In the genomic region with DNA sequence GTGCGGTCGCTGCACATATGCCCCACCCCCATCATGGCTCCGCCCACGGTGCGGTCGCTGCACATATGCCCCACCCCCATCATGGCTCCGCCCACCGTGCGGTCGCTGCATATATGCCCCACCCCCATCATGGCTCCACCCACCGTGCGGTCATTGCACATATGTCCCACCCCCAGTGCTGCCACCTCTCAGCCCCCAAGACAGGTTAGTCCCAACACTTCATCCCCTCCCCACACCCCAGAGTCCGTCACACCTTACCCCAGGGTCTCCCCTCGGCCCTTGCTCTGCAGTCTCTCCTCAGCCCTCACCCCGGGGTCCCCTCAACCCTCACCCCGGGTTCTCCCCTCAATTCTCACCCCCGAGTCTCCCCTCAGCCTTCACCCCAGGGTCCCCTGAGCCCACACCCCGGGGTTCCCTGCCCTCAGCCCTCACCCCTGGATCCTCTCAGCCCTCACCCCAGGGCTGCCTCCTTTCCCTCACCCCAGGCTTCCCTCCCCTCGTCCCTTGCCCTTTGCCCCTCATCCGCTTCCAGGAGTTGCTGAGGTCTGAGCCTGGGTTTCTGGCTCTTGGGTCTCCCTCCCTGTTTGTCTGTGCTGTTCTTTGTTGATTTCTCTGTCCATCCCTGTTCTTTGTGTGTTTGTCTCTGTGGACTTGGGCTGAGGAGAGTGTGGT, we compare ENCODE assay signal across 18 cellular contexts. TPM values are rescaled to one million over a fixed set of nuclear protein-coding genes. Genes with fewer than 3 reads are reported as not detected.
A peak's percentile ranks its signal among the peaks of the same experiment; 100 is the strongest.
DNase-seq lines count a peak whose midpoint lies in the region; ATAC-seq, FAIRE-seq and TF ChIP-seq lines count a peak whose summit lies in the region.
"Had no signal": no experiment of that assay in that cellular context is flagged by ENCODE, and none has a peak within 500 bp of the region (broad histone marks: within the 10 kb centered on the region; RNA-seq: fewer than 3 reads in every experiment).

No MANE protein-coding gene starts in this region.

- H4K20me1 ChIP-seq in GM23338 (replicated peaks; ENCODE audit: insufficient read depth), result no peaks in the 10 kb centered on the region; the same call in 1 of the 2 replicates

- no peak overlapping the region for H3K27ac Mint-ChIP-seq in GM23338
- peak overlapping the region; percentile 49 for H3K27ac Mint-ChIP-seq in activated T-helper 1 cell treated with anti-CD3 and anti-CD28 coated beads, Interleukin-12 subunit alpha, Interleukin-12 subunit beta, Interleukin-2, Interleukin-4 antibody, amounts not matched to agents 30 ng/mL and 10 ng/mL and 1 ng/mL, durations not matched to agents 14 hours and 24 hours and 36 hours
- H3K27ac Mint-ChIP-seq: CD4-positive, alpha-beta T cell had no signal

- no peaks in the 10 kb centered on the region for H3K79me2 ChIP-seq in GM23338 (replicated peaks; ENCODE audit: insufficient read depth)

- H3K36me3 Mint-ChIP-seq in GM23338 (ENCODE audit: low read depth), result peaks cover 4% of the 10 kb centered on the region; the same call in 2 of the 3 replicates
- H3K36me3 Mint-ChIP-seq in activated T-helper 1 cell treated with anti-CD3 and anti-CD28 coated beads, Interleukin-12 subunit alpha, Interleukin-12 subunit beta, Interleukin-2, Interleukin-4 antibody, amounts not matched to agents 30 ng/mL and 10 ng/mL and 1 ng/mL, durations not matched to agents 14 hours and 24 hours and 36 hours (ENCODE audit: low read depth), result no peaks in the 10 kb centered on the region

- H3K27ac ChIP-seq in GM23338 (ENCODE audit: low read depth), result peak overlapping the region; percentile 39; the same call in 1 of the 2 replicates
- no peak overlapping the region for H3K27ac ChIP-seq in small intestine (ENCODE audit: low read depth in 1 of 2, low read length in 1 of 2)
- H3K27ac ChIP-seq: HL-60, RWPE1 had no signal

- no peaks in the 10 kb centered on the region for H3K4me1 ChIP-seq in GM23338 (ENCODE audit: insufficient read depth)
- H3K4me1 ChIP-seq in small intestine (ENCODE audit: control insufficient read depth in 2 of 2, insufficient read depth in 1 of 2, low read depth in 1 of 2, low read length in 1 of 2), result peaks cover 0 to 2% of the 10 kb centered on the region in 2 donors
- H3K4me1 ChIP-seq: HAP-1 had no signal

- intact Hi-C loops in activated T-helper 1 cell treated with anti-CD3 and anti-CD28 coated beads, Interleukin-12 subunit alpha, Interleukin-12 subunit beta, Interleukin-2, Interleukin-4 antibody, amounts not matched to agents 30 ng/mL and 10 ng/mL and 1 ng/mL, durations not matched to agents 14 hours and 24 hours and 36 hours (cut with micrococcal nuclease), result no loop called here

- WGBS in small intestine, 3 donors, result 68 to 79% (median 75%) methylated on average over 10 to 16 of the region's 20 CpGs

- H3K9me3 Mint-ChIP-seq in GM23338, result 0 out of 3 replicates have a peak, but pooled peaks cover 3% of the 10 kb centered on the region
- H3K9me3 Mint-ChIP-seq in activated T-helper 1 cell treated with anti-CD3 and anti-CD28 coated beads, Interleukin-12 subunit alpha, Interleukin-12 subunit beta, Interleukin-2, Interleukin-4 antibody, amounts not matched to agents 30 ng/mL and 10 ng/mL and 1 ng/mL, durations not matched to agents 14 hours and 24 hours and 36 hours, result no peaks in the 10 kb centered on the region

- H2AFZ ChIP-seq in GM23338, result no peak overlapping the region

- H3K9me3 ChIP-seq in small intestine (ENCODE audit: control insufficient read depth, low read depth), result no peaks in the 10 kb centered on the region
- H3K9me3 ChIP-seq: HAP-1 had no signal

- no peaks in the 10 kb centered on the region for H3K27me3 ChIP-seq in GM23338 (ENCODE audit: insufficient read depth)
- H3K27me3 ChIP-seq in small intestine (ENCODE audit: control insufficient read depth in 2 of 2, insufficient read depth in 2 of 2, low read length in 2 of 2), result no peaks in the 10 kb centered on the region

- CTCF ChIA-PET in HEK293T (lab: Yijun Ruan, JAX), result no interaction called here

- H3K9me2 ChIP-seq in GM23338 (ENCODE audit: insufficient read depth), result no peaks in the 10 kb centered on the region

- ATAC-seq in GM23338, result no peak; the same call in 2 of the 3 replicates
- peak; percentile 57 for ATAC-seq in left lobe of liver
- no peak for ATAC-seq in GM21737 (IDR thresholded peaks at IDR 0.05; ENCODE audit: unreplicated experiment)
- ATAC-seq: PC-3 had no signal

- POLR2A ChIA-PET in HEK293T (lab: Yijun Ruan, JAX), result no interaction called here

- H3K4me3 Mint-ChIP-seq in GM23338, result no peak overlapping the region
- H3K4me3 Mint-ChIP-seq in activated T-helper 1 cell treated with anti-CD3 and anti-CD28 coated beads, Interleukin-12 subunit alpha, Interleukin-12 subunit beta, Interleukin-2, Interleukin-4 antibody, amounts not matched to agents 30 ng/mL and 10 ng/mL and 1 ng/mL, durations not matched to agents 14 hours and 24 hours and 36 hours, result no peak overlapping the region
- H3K4me3 Mint-ChIP-seq: CD4-positive, alpha-beta T cell had no signal

- no peak overlapping the region for H3K4me2 ChIP-seq in GM23338

- H3K36me3 ChIP-seq in GM23338 (ENCODE audit: insufficient read depth) (no peaks in the 10 kb centered on the region), small intestine (ENCODE audit: control insufficient read depth in 2 of 2, insufficient read depth in 2 of 2, low read length in 2 of 2) (no peaks in the 10 kb centered on the region)
- H3K36me3 ChIP-seq: HAP-1 had no signal

- no peaks in the 10 kb centered on the region for H3K4me1 Mint-ChIP-seq in GM23338
- no peaks in the 10 kb centered on the region for H3K4me1 Mint-ChIP-seq in activated T-helper 1 cell treated with anti-CD3 and anti-CD28 coated beads, Interleukin-12 subunit alpha, Interleukin-12 subunit beta, Interleukin-2, Interleukin-4 antibody, amounts not matched to agents 30 ng/mL and 10 ng/mL and 1 ng/mL, durations not matched to agents 14 hours and 24 hours and 36 hours (ENCODE audit: low read depth)

- no peak for TF ChIP-seq CTCF in GM23338 (conservative IDR thresholded peaks at IDR 0.05; ENCODE audit: low read depth in 2 of 2)

- DNase-seq in GM23338 (ENCODE audit: low spot score), result no peak
- DNase-seq in HEK293T (ENCODE audit: extremely low spot score), result peak; percentile 51
- no peak for DNase-seq in activated T-helper 1 cell treated with anti-CD3 and anti-CD28 coated beads, Interleukin-12 subunit alpha, Interleukin-12 subunit beta, Interleukin-2, Interleukin-4 antibody, amounts not matched to agents 30 ng/mL and 10 ng/mL and 1 ng/mL, durations not matched to agents 14 hours and 24 hours and 36 hours (ENCODE audit: low spot score)
- no peak for DNase-seq in left lobe of liver (ENCODE audit: low spot score)
- DNase-seq in cortex of kidney (lab: John Stamatoyannopoulos, UW), result no peak
- no peak for DNase-seq in small intestine
- DNase-seq: ACHN; CD4-positive, alpha-beta T cell; NCI-H1417; NCI-H1930; NCI-H510A; NCI-H774; PC-3 had no signal

- no peaks in the 10 kb centered on the region for H3F3A ChIP-seq in GM23338 (replicated peaks; ENCODE audit: low read depth)

- H3K27me3 Mint-ChIP-seq in GM23338 (ENCODE audit: insufficient read depth, low read depth, poor library complexity), result peaks cover 7% of the 10 kb centered on the region
- no peaks in the 10 kb centered on the region for H3K27me3 Mint-ChIP-seq in activated T-helper 1 cell treated with anti-CD3 and anti-CD28 coated beads, Interleukin-12 subunit alpha, Interleukin-12 subunit beta, Interleukin-2, Interleukin-4 antibody, amounts not matched to agents 30 ng/mL and 10 ng/mL and 1 ng/mL, durations not matched to agents 14 hours and 24 hours and 36 hours (ENCODE audit: insufficient read depth)
- H3K27me3 Mint-ChIP-seq: CD4-positive, alpha-beta T cell had no signal

- H3K4me3 ChIP-seq in GM23338, result no peak overlapping the region
- H3K4me3 ChIP-seq in small intestine (ENCODE audit: low read depth in 1 of 2, low read length in 2 of 2), result no peak overlapping the region
- H3K4me3 ChIP-seq: HAP-1 had no signal

- FAIRE-seq in small intestine (lab: Jason Lieb, UNC), result no peak
- FAIRE-seq: GM19239 had no signal

RNA-seq across cellular contexts. Expression of a gene that starts 25.6 kb away (rescaled TPM):
- not detected in 2 replicates for total RNA-seq in GM23338 (2014; rRNA removed; shearing (Covaris generic))
- 0.56 and 0.81 TPM in 2 replicates for polyA plus RNA-seq in GM23338 (2016; fragmentation: Nextera tagmentation; extraction: Ambion mirVana)
- not detected in 2 replicates for total RNA-seq in activated T-helper 1 cell treated with anti-CD3 and anti-CD28 coated beads, Interleukin-12 subunit alpha, Interleukin-12 subunit beta, Interleukin-2, Interleukin-4 antibody, amounts not matched to agents 30 ng/mL and 10 ng/mL and 1 ng/mL, durations not matched to agents 14 hours and 24 hours and 36 hours
- total RNA-seq in left lobe of liver, result 0.15 TPM
- 10 to 100 TPM in 1 of 3 donors, 1 to 10 TPM in 2; 3.3 to 18.8 (median 9.2) TPM for polyA plus RNA-seq in small intestine
- total RNA-seq: CD4-positive, alpha-beta T cell; PC-3 had no signal

RNA-seq across cellular contexts. Expression of a gene that starts 30.5 kb away (rescaled TPM):
- total RNA-seq in GM23338 (2014; rRNA removed; shearing (Covaris generic)), result not detected in 2 replicates
- polyA plus RNA-seq in GM23338 (2016; fragmentation: Nextera tagmentation; extraction: Ambion mirVana) (0.23 TPM in 1 of 2 replicates, not detected in the other), small intestine (10 to 100 TPM in 2 of 3 donors, 1 to 10 TPM in 1; 1.3 to 58.7 (median 39.7) TPM)
- not detected in 2 replicates for total RNA-seq in activated T-helper 1 cell treated with anti-CD3 and anti-CD28 coated beads, Interleukin-12 subunit alpha, Interleukin-12 subunit beta, Interleukin-2, Interleukin-4 antibody, amounts not matched to agents 30 ng/mL and 10 ng/mL and 1 ng/mL, durations not matched to agents 14 hours and 24 hours and 36 hours
- total RNA-seq in left lobe of liver, result 1.6 TPM
- total RNA-seq: CD4-positive, alpha-beta T cell; PC-3 had no signal

RNA-seq across cellular contexts. Expression of a gene that starts 41.0 kb away (rescaled TPM):
- not detected in 2 replicates for total RNA-seq in GM23338 (2014; rRNA removed; shearing (Covaris generic))
- not detected in 2 replicates for polyA plus RNA-seq in GM23338 (2016; fragmentation: Nextera tagmentation; extraction: Ambion mirVana)
- total RNA-seq in activated T-helper 1 cell treated with anti-CD3 and anti-CD28 coated beads, Interleukin-12 subunit alpha, Interleukin-12 subunit beta, Interleukin-2, Interleukin-4 antibody, amounts not matched to agents 30 ng/mL and 10 ng/mL and 1 ng/mL, durations not matched to agents 14 hours and 24 hours and 36 hours, result not detected in 2 replicates
- total RNA-seq in left lobe of liver, result 1.6 TPM
- 10 to 100 TPM in 2 of 3 donors, 1 to 10 TPM in 1; 1.8 to 50.5 (median 28.9) TPM for polyA plus RNA-seq in small intestine
- total RNA-seq: PC-3 had no signal

RNA-seq across cellular contexts. Expression of a gene that starts 46.6 kb away (rescaled TPM):
- 34.5 and 43.3 TPM in 2 replicates for total RNA-seq in GM23338 (2014; rRNA removed; shearing (Covaris generic))
- polyA plus RNA-seq in GM23338 (2016; fragmentation: Nextera tagmentation; extraction: Ambion mirVana) (3.5 and 3.8 TPM in 2 replicates), small intestine (1 to 10 TPM in 2 of 3 donors, under 1 TPM in 1; 0.22 to 7.0 (median 1.1) TPM)
- total RNA-seq in activated T-helper 1 cell treated with anti-CD3 and anti-CD28 coated beads, Interleukin-12 subunit alpha, Interleukin-12 subunit beta, Interleukin-2, Interleukin-4 antibody, amounts not matched to agents 30 ng/mL and 10 ng/mL and 1 ng/mL, durations not matched to agents 14 hours and 24 hours and 36 hours, result 0.12 and 0.18 TPM in 2 replicates
- total RNA-seq in left lobe of liver, result 4.2 TPM

RNA-seq across cellular contexts. Expression of a gene that starts 56.4 kb away (rescaled TPM):
- 0.17 TPM in 1 of 2 replicates, not detected in the other for total RNA-seq in GM23338 (2014; rRNA removed; shearing (Covaris generic))
- polyA plus RNA-seq in GM23338 (2016; fragmentation: Nextera tagmentation; extraction: Ambion mirVana) (not detected in 2 replicates), small intestine (1 to 10 TPM in 1 of 3 donors, under 1 TPM in 1, not detected in 1; 0.81 to 1.3 TPM)
- not detected in 2 replicates for total RNA-seq in activated T-helper 1 cell treated with anti-CD3 and anti-CD28 coated beads, Interleukin-12 subunit alpha, Interleukin-12 subunit beta, Interleukin-2, Interleukin-4 antibody, amounts not matched to agents 30 ng/mL and 10 ng/mL and 1 ng/mL, durations not matched to agents 14 hours and 24 hours and 36 hours
- not detected for total RNA-seq in left lobe of liver
- total RNA-seq: CD4-positive, alpha-beta T cell; PC-3 had no signal
